1 cellular context compared by ENCODE assay signal in the genomic region with DNA sequence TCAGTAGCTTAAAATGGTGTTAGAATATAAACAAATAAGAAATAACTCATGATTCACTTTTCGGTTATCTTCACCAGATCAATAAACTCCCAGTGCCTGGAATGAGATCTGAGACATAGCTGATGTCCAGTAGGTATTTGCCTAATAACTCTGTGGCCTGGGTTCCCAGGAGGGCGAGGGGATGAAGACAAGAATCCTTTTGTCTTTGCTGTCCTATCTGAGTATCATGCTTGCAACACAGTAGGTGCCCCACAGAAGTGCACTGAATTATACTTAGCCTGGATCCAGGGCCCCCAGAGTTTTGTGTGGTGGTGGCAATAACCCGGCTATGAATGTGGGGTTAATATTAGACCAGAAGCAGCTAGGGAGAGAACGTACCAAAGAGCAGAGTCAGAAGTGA.
TF ChIP-seq lines count a peak whose summit lies in the region.

No MANE protein-coding gene starts in this region.

TF ChIP-seq in HepG2, 621 proteins besides CTCF, POLR2A, EP300 and RAD21 (continued from another document and continues in another):
- TF ChIP-seq, protein P1, sequence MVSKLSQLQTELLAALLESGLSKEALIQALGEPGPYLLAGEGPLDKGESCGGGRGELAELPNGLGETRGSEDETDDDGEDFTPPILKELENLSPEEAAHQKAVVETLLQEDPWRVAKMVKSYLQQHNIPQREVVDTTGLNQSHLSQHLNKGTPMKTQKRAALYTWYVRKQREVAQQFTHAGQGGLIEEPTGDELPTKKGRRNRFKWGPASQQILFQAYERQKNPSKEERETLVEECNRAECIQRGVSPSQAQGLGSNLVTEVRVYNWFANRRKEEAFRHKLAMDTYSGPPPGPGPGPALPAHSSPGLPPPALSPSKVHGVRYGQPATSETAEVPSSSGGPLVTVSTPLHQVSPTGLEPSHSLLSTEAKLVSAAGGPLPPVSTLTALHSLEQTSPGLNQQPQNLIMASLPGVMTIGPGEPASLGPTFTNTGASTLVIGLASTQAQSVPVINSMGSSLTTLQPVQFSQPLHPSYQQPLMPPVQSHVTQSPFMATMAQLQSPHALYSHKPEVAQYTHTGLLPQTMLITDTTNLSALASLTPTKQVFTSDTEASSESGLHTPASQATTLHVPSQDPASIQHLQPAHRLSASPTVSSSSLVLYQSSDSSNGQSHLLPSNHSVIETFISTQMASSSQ (IDR thresholded peaks at IDR 0.05; ENCODE audit: low read depth): peak; percentile 77
- TF ChIP-seq, protein P1 (CRISPR knock-in tag; IDR thresholded peaks at IDR 0.05; ENCODE audit: borderline replicate concordance): peak; percentile 92; the same call in 1 of the 2 replicates
- 0 out of 2 replicates have a peak, but pooled peaks have one; percentile 34 for TF ChIP-seq THAP11 (CRISPR knock-in tag; IDR thresholded peaks at IDR 0.05)
- TF ChIP-seq ZNF264 (CRISPR knock-in tag; IDR thresholded peaks at IDR 0.05): peak; percentile 59; the same call in 1 of the 2 replicates
- peak; percentile 90 for TF ChIP-seq SALL1 (CRISPR knock-in tag; IDR thresholded peaks at IDR 0.05)
- TF ChIP-seq, protein P2, sequence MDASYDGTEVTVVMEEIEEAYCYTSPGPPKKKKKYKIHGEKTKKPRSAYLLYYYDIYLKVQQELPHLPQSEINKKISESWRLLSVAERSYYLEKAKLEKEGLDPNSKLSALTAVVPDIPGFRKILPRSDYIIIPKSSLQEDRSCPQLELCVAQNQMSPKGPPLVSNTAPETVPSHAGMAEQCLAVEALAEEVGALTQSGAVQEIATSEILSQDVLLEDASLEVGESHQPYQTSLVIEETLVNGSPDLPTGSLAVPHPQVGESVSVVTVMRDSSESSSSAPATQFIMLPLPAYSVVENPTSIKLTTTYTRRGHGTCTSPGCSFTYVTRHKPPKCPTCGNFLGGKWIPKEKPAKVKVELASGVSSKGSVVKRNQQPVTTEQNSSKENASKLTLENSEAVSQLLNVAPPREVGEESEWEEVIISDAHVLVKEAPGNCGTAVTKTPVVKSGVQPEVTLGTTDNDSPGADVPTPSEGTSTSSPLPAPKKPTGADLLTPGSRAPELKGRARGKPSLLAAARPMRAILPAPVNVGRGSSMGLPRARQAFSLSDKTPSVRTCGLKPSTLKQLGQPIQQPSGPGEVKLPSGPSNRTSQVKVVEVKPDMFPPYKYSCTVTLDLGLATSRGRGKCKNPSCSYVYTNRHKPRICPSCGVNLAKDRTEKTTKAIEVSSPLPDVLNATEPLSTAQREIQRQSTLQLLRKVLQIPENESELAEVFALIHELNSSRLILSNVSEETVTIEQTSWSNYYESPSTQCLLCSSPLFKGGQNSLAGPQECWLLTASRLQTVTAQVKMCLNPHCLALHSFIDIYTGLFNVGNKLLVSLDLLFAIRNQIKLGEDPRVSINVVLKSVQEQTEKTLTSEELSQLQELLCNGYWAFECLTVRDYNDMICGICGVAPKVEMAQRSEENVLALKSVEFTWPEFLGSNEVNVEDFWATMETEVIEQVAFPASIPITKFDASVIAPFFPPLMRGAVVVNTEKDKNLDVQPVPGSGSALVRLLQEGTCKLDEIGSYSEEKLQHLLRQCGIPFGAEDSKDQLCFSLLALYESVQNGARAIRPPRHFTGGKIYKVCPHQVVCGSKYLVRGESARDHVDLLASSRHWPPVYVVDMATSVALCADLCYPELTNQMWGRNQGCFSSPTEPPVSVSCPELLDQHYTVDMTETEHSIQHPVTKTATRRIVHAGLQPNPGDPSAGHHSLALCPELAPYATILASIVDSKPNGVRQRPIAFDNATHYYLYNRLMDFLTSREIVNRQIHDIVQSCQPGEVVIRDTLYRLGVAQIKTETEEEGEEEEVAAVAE (CRISPR knock-in tag; IDR thresholded peaks at IDR 0.05; ENCODE audit: borderline replicate concordance): no peak
- 0 out of 2 replicates have a peak, but pooled peaks have one; percentile 27 for TF ChIP-seq ZNF557 (CRISPR knock-in tag; IDR thresholded peaks at IDR 0.05)
- TF ChIP-seq TCF7L2 (IDR thresholded peaks at IDR 0.05; ENCODE audit: low read depth, low read length): peak; percentile 61; the same call in 1 of the 2 replicates
- TF ChIP-seq, protein P3, sequence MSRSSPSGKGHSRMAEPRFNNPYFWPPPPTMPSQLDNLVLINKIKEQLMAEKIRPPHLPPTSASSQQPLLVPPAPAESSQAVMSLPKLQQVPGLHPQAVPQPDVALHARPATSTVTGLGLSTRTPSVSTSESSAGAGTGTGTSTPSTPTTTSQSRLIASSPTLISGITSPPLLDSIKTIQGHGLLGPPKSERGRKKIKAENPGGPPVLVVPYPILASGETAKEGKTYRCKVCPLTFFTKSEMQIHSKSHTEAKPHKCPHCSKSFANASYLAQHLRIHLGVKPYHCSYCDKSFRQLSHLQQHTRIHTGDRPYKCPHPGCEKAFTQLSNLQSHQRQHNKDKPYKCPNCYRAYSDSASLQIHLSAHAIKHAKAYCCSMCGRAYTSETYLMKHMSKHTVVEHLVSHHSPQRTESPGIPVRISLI (CRISPR knock-in tag; IDR thresholded peaks at IDR 0.05; ENCODE audit: borderline replicate concordance): peak; percentile 25; the same call in 1 of the 2 replicates
- peak; percentile 57; the same call in 1 of the 2 replicates for TF ChIP-seq ZNF652 (CRISPR knock-in tag; IDR thresholded peaks at IDR 0.05; ENCODE audit: borderline replicate concordance, low read depth)
- 0 out of 2 replicates have a peak, but pooled peaks have one; percentile 23 for TF ChIP-seq KLF11 (CRISPR knock-in tag; IDR thresholded peaks at IDR 0.05)
- peak; percentile 71 for TF ChIP-seq ZMYM4 (CRISPR knock-in tag; IDR thresholded peaks at IDR 0.05)
- TF ChIP-seq, protein P4, sequence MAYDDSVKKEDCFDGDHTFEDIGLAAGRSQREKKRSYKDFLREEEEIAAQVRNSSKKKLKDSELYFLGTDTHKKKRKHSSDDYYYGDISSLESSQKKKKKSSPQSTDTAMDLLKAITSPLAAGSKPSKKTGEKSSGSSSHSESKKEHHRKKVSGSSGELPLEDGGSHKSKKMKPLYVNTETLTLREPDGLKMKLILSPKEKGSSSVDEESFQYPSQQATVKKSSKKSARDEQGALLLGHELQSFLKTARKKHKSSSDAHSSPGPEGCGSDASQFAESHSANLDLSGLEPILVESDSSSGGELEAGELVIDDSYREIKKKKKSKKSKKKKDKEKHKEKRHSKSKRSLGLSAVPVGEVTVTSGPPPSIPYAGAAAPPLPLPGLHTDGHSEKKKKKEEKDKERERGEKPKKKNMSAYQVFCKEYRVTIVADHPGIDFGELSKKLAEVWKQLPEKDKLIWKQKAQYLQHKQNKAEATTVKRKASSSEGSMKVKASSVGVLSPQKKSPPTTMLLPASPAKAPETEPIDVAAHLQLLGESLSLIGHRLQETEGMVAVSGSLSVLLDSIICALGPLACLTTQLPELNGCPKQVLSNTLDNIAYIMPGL (CRISPR knock-in tag; IDR thresholded peaks at IDR 0.05; ENCODE audit: borderline replicate concordance in 1 of 2, low read depth in 1 of 2): no peak
- peak; percentile 69 for TF ChIP-seq RARA (CRISPR knock-in tag; IDR thresholded peaks at IDR 0.05)
- no peak for TF ChIP-seq ZFP36L1 (CRISPR knock-in tag; IDR thresholded peaks at IDR 0.05)
- TF ChIP-seq SMAD3 (CRISPR knock-in tag; IDR thresholded peaks at IDR 0.05): peak; percentile 52; the same call in 1 of the 2 replicates
- TF ChIP-seq PPARG (CRISPR knock-in tag; conservative IDR thresholded peaks at IDR 0.05): peak; percentile 73
- peak; percentile 43; the same call in 1 of the 2 replicates for TF ChIP-seq MIER3 (CRISPR knock-in tag; IDR thresholded peaks at IDR 0.05; ENCODE audit: borderline replicate concordance)
- TF ChIP-seq ONECUT2 (CRISPR knock-in tag; IDR thresholded peaks at IDR 0.05): peak; percentile 85
- peak; percentile 70; the same call in 1 of the 2 replicates for TF ChIP-seq TBX3 (IDR thresholded peaks at IDR 0.05; ENCODE audit: borderline replicate concordance)
- 0 out of 2 replicates have a peak, but pooled peaks have one; percentile 53 for TF ChIP-seq NKX3-1 (CRISPR knock-in tag; IDR thresholded peaks at IDR 0.05)
- TF ChIP-seq, protein P5, sequence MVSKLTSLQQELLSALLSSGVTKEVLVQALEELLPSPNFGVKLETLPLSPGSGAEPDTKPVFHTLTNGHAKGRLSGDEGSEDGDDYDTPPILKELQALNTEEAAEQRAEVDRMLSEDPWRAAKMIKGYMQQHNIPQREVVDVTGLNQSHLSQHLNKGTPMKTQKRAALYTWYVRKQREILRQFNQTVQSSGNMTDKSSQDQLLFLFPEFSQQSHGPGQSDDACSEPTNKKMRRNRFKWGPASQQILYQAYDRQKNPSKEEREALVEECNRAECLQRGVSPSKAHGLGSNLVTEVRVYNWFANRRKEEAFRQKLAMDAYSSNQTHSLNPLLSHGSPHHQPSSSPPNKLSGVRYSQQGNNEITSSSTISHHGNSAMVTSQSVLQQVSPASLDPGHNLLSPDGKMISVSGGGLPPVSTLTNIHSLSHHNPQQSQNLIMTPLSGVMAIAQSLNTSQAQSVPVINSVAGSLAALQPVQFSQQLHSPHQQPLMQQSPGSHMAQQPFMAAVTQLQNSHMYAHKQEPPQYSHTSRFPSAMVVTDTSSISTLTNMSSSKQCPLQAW (CRISPR knock-in tag; IDR thresholded peaks at IDR 0.05): 0 out of 2 replicates have a peak, but pooled peaks have one; percentile 35
- TF ChIP-seq, protein P6, sequence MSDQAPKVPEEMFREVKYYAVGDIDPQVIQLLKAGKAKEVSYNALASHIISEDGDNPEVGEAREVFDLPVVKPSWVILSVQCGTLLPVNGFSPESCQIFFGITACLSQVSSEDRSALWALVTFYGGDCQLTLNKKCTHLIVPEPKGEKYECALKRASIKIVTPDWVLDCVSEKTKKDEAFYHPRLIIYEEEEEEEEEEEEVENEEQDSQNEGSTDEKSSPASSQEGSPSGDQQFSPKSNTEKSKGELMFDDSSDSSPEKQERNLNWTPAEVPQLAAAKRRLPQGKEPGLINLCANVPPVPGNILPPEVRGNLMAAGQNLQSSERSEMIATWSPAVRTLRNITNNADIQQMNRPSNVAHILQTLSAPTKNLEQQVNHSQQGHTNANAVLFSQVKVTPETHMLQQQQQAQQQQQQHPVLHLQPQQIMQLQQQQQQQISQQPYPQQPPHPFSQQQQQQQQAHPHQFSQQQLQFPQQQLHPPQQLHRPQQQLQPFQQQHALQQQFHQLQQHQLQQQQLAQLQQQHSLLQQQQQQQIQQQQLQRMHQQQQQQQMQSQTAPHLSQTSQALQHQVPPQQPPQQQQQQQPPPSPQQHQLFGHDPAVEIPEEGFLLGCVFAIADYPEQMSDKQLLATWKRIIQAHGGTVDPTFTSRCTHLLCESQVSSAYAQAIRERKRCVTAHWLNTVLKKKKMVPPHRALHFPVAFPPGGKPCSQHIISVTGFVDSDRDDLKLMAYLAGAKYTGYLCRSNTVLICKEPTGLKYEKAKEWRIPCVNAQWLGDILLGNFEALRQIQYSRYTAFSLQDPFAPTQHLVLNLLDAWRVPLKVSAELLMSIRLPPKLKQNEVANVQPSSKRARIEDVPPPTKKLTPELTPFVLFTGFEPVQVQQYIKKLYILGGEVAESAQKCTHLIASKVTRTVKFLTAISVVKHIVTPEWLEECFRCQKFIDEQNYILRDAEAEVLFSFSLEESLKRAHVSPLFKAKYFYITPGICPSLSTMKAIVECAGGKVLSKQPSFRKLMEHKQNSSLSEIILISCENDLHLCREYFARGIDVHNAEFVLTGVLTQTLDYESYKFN (CRISPR knock-in tag; conservative IDR thresholded peaks at IDR 0.05): peak; percentile 79
- TF ChIP-seq NCOR1 (IDR thresholded peaks at IDR 0.05; ENCODE audit: borderline replicate concordance, low read length): peak; percentile 35; the same call in 1 of the 2 replicates
- no peak for TF ChIP-seq SPEN (CRISPR knock-in tag; IDR thresholded peaks at IDR 0.05; ENCODE audit: low read depth)
- peak; percentile 87; the same call in 1 of the 2 replicates for TF ChIP-seq SOX5 (CRISPR knock-in tag; IDR thresholded peaks at IDR 0.05; ENCODE audit: borderline replicate concordance)
- TF ChIP-seq, protein P7, sequence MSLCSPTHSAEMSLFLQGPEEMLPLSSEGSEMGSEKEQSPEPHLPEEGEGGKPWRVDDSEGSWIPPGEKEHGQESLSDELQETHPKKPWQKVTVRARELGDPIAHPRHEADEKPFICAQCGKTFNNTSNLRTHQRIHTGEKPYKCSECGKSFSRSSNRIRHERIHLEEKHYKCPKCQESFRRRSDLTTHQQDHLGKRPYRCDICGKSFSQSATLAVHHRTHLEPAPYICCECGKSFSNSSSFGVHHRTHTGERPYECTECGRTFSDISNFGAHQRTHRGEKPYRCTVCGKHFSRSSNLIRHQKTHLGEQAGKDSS (CRISPR knock-in tag; IDR thresholded peaks at IDR 0.05; ENCODE audit: borderline replicate concordance, low read depth): no peak
- TF ChIP-seq ZZZ3 (CRISPR knock-in tag; IDR thresholded peaks at IDR 0.05; ENCODE audit: borderline replicate concordance): no peak
- TF ChIP-seq HMG20A (CRISPR knock-in tag; IDR thresholded peaks at IDR 0.05; ENCODE audit: borderline replicate concordance): peak; percentile 89
- TF ChIP-seq ERF (CRISPR knock-in tag; IDR thresholded peaks at IDR 0.05): peak; percentile 57; the same call in 1 of the 2 replicates
- TF ChIP-seq SIX1 (CRISPR knock-in tag; IDR thresholded peaks at IDR 0.05; ENCODE audit: borderline replicate concordance): peak; percentile 65
- peak; percentile 94 for TF ChIP-seq ISL2 (CRISPR knock-in tag; IDR thresholded peaks at IDR 0.05)
- TF ChIP-seq, protein P8, sequence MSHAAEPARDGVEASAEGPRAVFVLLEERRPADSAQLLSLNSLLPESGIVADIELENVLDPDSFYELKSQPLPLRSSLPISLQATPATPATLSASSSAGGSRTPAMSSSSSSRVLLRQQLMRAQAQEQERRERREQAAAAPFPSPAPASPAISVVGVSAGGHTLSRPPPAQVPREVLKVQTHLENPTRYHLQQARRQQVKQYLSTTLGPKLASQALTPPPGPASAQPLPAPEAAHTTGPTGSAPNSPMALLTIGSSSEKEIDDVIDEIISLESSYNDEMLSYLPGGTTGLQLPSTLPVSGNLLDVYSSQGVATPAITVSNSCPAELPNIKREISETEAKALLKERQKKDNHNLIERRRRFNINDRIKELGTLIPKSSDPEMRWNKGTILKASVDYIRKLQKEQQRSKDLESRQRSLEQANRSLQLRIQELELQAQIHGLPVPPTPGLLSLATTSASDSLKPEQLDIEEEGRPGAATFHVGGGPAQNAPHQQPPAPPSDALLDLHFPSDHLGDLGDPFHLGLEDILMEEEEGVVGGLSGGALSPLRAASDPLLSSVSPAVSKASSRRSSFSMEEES (CRISPR knock-in tag; IDR thresholded peaks at IDR 0.05): peak; percentile 76
- TF ChIP-seq PHF21A (CRISPR knock-in tag; IDR thresholded peaks at IDR 0.05): peak; percentile 93
- TF ChIP-seq CBFB (CRISPR knock-in tag; IDR thresholded peaks at IDR 0.05): peak; percentile 67
- TF ChIP-seq HNRNPH1 (optimal IDR thresholded peaks at IDR 0.05; ENCODE audit: low read depth, low read length): no peak
- no peak for TF ChIP-seq IKZF4 (CRISPR knock-in tag; IDR thresholded peaks at IDR 0.05; ENCODE audit: borderline replicate concordance, low read depth, not compliant biosample characterization)
- TF ChIP-seq GATA4 (IDR thresholded peaks at IDR 0.05; ENCODE audit: borderline replicate concordance, low read depth): peak; percentile 73; the same call in 1 of the 2 replicates
- TF ChIP-seq TARDBP (CRISPR knock-in tag; IDR thresholded peaks at IDR 0.05): peak; percentile 54; the same call in 1 of the 2 replicates
